Comparison of ENCODE assay signal across 8 cellular contexts in genomic region chr17:18248300-18248731, GRCh38. TPM values are rescaled to one million over a fixed set of nuclear protein-coding genes. Genes with fewer than 3 reads are reported as not detected.
DNase-seq lines count a peak whose midpoint lies in the region; ATAC-seq and TF ChIP-seq lines count a peak whose summit lies in the region.

No MANE protein-coding gene starts in this region.

- H3K4me3 Mint-ChIP-seq in endodermal cell = no peak overlapping the region

- H3K4me1 ChIP-seq in endodermal cell (ENCODE audit: control insufficient read depth, insufficient read depth, low read length) = no peaks in the 10 kb centered on the region
- peaks cover 14 to 18% of the 10 kb centered on the region in 2 donors for H3K4me1 ChIP-seq in mucosa of rectum (ENCODE audit: control insufficient read depth in 2 of 2, insufficient read depth in 2 of 2, low read length in 2 of 2)

- H3K36me3 ChIP-seq in endodermal cell (ENCODE audit: control insufficient read depth, insufficient read depth, low read length) = peaks cover 83% of the 10 kb centered on the region
- H3K36me3 ChIP-seq in mucosa of rectum (ENCODE audit: control insufficient read depth in 2 of 2, insufficient read depth in 2 of 2, low read length in 2 of 2) = peaks cover 65 to 73% of the 10 kb centered on the region in 2 donors

- ATAC-seq in GM18502 (IDR thresholded peaks at IDR 0.05; ENCODE audit: poor library complexity, unreplicated experiment) = no peak

- H3K27ac ChIP-seq in endodermal cell (ENCODE audit: low read depth, low read length) (no peak overlapping the region), mucosa of rectum (ENCODE audit: low read depth in 2 of 2, low read length in 2 of 2) (peak overlapping the region; percentile 2 to 76)

- H3K9me3 Mint-ChIP-seq in endodermal cell = no peaks in the 10 kb centered on the region

- 68 to 76% methylated on average over 8 to 9 of the region's 9 CpGs for WGBS in endodermal cell (ENCODE audit: insufficient coverage in 1 of 2, insufficient read length in 1 of 2), 2 experiments

- H3K4me1 Mint-ChIP-seq in endodermal cell = peaks cover 6% of the 10 kb centered on the region

- H3K36me3 Mint-ChIP-seq in endodermal cell (ENCODE audit: low read depth) = peaks cover 74% of the 10 kb centered on the region

- H3K27me3 Mint-ChIP-seq in endodermal cell (ENCODE audit: insufficient read depth) = no peaks in the 10 kb centered on the region

- H3K27me3 ChIP-seq in endodermal cell (ENCODE audit: control insufficient read depth, insufficient read depth, low read length, poor library complexity, severe bottlenecking) (no peaks in the 10 kb centered on the region), mucosa of rectum (ENCODE audit: control insufficient read depth in 2 of 2, insufficient read depth in 2 of 2, low read length in 2 of 2) (no peaks in the 10 kb centered on the region)

- H3K4me3 ChIP-seq in endodermal cell (ENCODE audit: low read length) (no peak overlapping the region), mucosa of rectum (ENCODE audit: low read length in 2 of 2) (no peak overlapping the region)

- no peak overlapping the region for H3K9ac ChIP-seq in endodermal cell (ENCODE audit: extremely low read depth, low read length, poor library complexity, severe bottlenecking)
- no peak overlapping the region for H3K9ac ChIP-seq in mucosa of rectum (ENCODE audit: low read depth in 1 of 2, low read length in 2 of 2)

- H3K27ac Mint-ChIP-seq in endodermal cell = peak overlapping the region; percentile 69

- peak in 10 of 14 donors; percentile 34 to 64 (median 46) for DNase-seq in C1 segment of cervical spinal cord (lab: John Stamatoyannopoulos, UW)
- DNase-seq in HCEC 1CT = peak; percentile 49
- peak; percentile 92 for DNase-seq in NCI-H82 (lab: John Stamatoyannopoulos, UW)
- peak; percentile 38 to 41 for DNase-seq in activated CD8-positive, alpha-beta memory T cell treated with anti-CD3 and anti-CD28 coated beads for 4 hours (ENCODE audit: low read depth in 2 of 2)
- peak; percentile 94 for DNase-seq in endodermal cell
- peak; percentile 49 for DNase-seq in stimulated activated naive CD4-positive, alpha-beta T cell treated with Interleukin-2 at 50 U/mL for 16 hours (lab: John Stamatoyannopoulos, UW)

- H3K9me3 ChIP-seq in endodermal cell (ENCODE audit: control insufficient read depth, low read length) = no peaks in the 10 kb centered on the region
- H3K9me3 ChIP-seq in mucosa of rectum (ENCODE audit: control insufficient read depth in 2 of 2, low read length in 2 of 2) = no peaks in the 10 kb centered on the region

- TF ChIP-seq CTCF in endodermal cell (conservative IDR thresholded peaks at IDR 0.05) = peak; percentile 75

RNA-seq across cellular contexts. Expression of gene FLII, which starts 10.2 kb away (rescaled TPM):
- 100 to 1,000 TPM; 299 to 335 TPM for total RNA-seq in endodermal cell
- 143 TPM for polyA plus RNA-seq in endodermal cell (2013, experiment 1 of 2)
- polyA plus RNA-seq in endodermal cell (2013, experiment 2 of 2) = 127 TPM

RNA-seq across cellular contexts. Expression of gene MIEF2, which starts 12.1 kb away (rescaled TPM):
- 10 to 100 TPM; 15.3 to 19.6 TPM for total RNA-seq in endodermal cell
- 6.2 TPM for polyA plus RNA-seq in endodermal cell (2013, experiment 1 of 2)
- 6.0 TPM for polyA plus RNA-seq in endodermal cell (2013, experiment 2 of 2)

RNA-seq across cellular contexts. Expression of gene LLGL1, which starts 22.9 kb away (rescaled TPM):
- 10 to 100 TPM; 66.3 to 69.3 TPM for total RNA-seq in endodermal cell
- 106 TPM for polyA plus RNA-seq in endodermal cell (2013, experiment 1 of 2)
- polyA plus RNA-seq in endodermal cell (2013, experiment 2 of 2) = 99.6 TPM

Comparison
In these comparisons a context has a peak if more than half of its experiments do, and no peak if none do; other contexts are left out.
1. DNase-seq: peak in every context shown above with its lines; median percentile 94 in endodermal cell; 92 in NCI-H82; 49 in HCEC 1CT; 49 in stimulated activated naive CD4-positive, alpha-beta T cell treated with Interleukin-2 at 50 U/mL for 16 hours; 46 in C1 segment of cervical spinal cord; 40 in activated CD8-positive, alpha-beta memory T cell treated with anti-CD3 and anti-CD28 coated beads for 4 hours.